ENCODE assay signal across 8 cellular contexts in the genomic region with DNA sequence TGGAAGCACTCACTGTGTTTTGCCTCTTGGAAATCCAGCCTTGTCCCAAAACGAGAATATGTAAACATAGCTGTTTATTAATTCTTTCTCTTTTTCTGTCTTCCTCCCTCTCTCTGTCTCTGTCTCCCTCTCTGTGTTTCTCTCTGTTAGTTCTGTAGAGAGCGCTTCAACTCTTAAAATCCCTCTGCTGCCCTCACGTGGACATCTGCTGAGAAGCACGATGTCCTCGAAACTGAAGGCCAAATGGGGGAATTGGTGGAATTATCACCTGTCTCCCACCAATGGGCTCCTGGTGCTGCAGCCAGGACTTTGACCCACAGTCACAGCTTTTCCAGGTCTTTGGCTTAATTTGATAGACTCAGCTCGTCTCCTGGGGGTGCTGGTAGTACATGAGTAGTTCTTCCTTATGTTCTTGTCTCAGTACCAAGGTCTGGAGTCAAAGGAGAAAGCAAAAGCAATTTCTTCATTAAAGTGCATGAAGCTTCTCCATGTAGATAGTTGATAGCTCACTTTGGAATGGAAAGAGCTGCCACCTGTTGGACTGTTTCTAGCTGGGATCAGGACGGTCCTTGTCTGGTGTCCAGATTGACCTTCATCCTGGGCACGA. TPM values are rescaled to one million over a fixed set of nuclear protein-coding genes. Genes with fewer than 3 reads are reported as not detected.
A peak's percentile ranks its signal among the peaks of the same experiment; 100 is the strongest.
DNase-seq lines count a peak whose midpoint lies in the region; ATAC-seq and TF ChIP-seq lines count a peak whose summit lies in the region.

No MANE protein-coding gene starts in this region.

- peak; percentile 72 for ATAC-seq in GM21423 (IDR thresholded peaks at IDR 0.05; ENCODE audit: unreplicated experiment)

- no peak overlapping the region for H4K8ac ChIP-seq in neuronal stem cell (ENCODE audit: low read depth, low read length)

- WGBS in neuronal stem cell (ENCODE audit: extremely low coverage in 2 of 2, insufficient read length in 2 of 2, insufficient replicate concordance in 1 of 2), 2 donors = no CpG with 5 or more reads among the region's 8 CpGs

- H3K4ac ChIP-seq in neuronal stem cell (ENCODE audit: low read length) = no peak overlapping the region

- peak; percentile 73 for TF ChIP-seq CTCF in fibroblast of pulmonary artery (IDR thresholded peaks at IDR 0.05; ENCODE audit: low read length, missing control alignments)

- no peak overlapping the region for H3K14ac ChIP-seq in neuronal stem cell (ENCODE audit: low read length)

- no peak overlapping the region for H2AK5ac ChIP-seq in neuronal stem cell (ENCODE audit: low read depth, low read length)

- no peak overlapping the region for H2BK120ac ChIP-seq in neuronal stem cell (ENCODE audit: low read depth, low read length)

- H3K27me3 ChIP-seq in neuronal stem cell (ENCODE audit: control insufficient read depth in 3 of 3, insufficient read depth in 3 of 3, low read depth in 1 of 3, low read length in 3 of 3) = no peaks in the 10 kb centered on the region

- no peak overlapping the region for H3K9ac ChIP-seq in neuronal stem cell (ENCODE audit: low read depth, low read length, poor library complexity)

- no peak overlapping the region for H3K23ac ChIP-seq in neuronal stem cell (ENCODE audit: low read depth, low read length, poor library complexity)

- no peak overlapping the region for H2BK15ac ChIP-seq in neuronal stem cell (ENCODE audit: low read length)

- no peak overlapping the region for H3K18ac ChIP-seq in neuronal stem cell (ENCODE audit: low read length)

- no peaks in the 10 kb centered on the region for H3K79me1 ChIP-seq in neuronal stem cell (ENCODE audit: low read depth, low read length)

- H3K4me1 ChIP-seq in neuronal stem cell (ENCODE audit: control insufficient read depth in 2 of 2, insufficient read depth in 1 of 2, low read depth in 1 of 2, low read length in 2 of 2) = no peaks in the 10 kb centered on the region

- H3K36me3 ChIP-seq in neuronal stem cell (replicated peaks in 1 of 2; ENCODE audit: control insufficient read depth in 2 of 2, insufficient read depth in 2 of 2, low read length in 2 of 2) = no peaks in the 10 kb centered on the region

- no peaks in the 10 kb centered on the region for H3K9me3 ChIP-seq in neuronal stem cell (replicated peaks in 1 of 2; ENCODE audit: control insufficient read depth in 2 of 2, insufficient read depth in 1 of 2, low read depth in 1 of 2, low read length in 2 of 2)

- peak; percentile 83 for DNase-seq in COLO668 (lab: John Stamatoyannopoulos, UW; ENCODE audit: unreplicated experiment)
- DNase-seq in LHCN-M2 (ENCODE audit: low read depth) = peak; percentile 62
- DNase-seq in RPMI7951 (ENCODE audit: low read depth) = peak; percentile 58
- peak; percentile 60 for DNase-seq in activated T-helper 1 cell treated with Interleukin-2 at 50 U/mL for 16 hours (ENCODE audit: low read depth)
- peak; percentile 81 for DNase-seq in fibroblast of pulmonary artery (ENCODE audit: low read depth)
- DNase-seq in neuronal stem cell (ENCODE audit: low spot score) = peak; percentile 67
- peak; percentile 57 for DNase-seq in stromal cell of bone marrow (ENCODE audit: low read depth)

- H2BK12ac ChIP-seq in neuronal stem cell (ENCODE audit: low read length) = no peak overlapping the region

- no peak overlapping the region for H3K4me2 ChIP-seq in neuronal stem cell (ENCODE audit: insufficient read depth, low read length, poor library complexity, severe bottlenecking)

- no peak overlapping the region for H4K91ac ChIP-seq in neuronal stem cell (ENCODE audit: low read depth, low read length, poor library complexity)

- no peak overlapping the region for H3K27ac ChIP-seq in neuronal stem cell (replicated peaks; ENCODE audit: low read length)

- no peak overlapping the region for H2BK5ac ChIP-seq in neuronal stem cell (ENCODE audit: low read length)

- no peak overlapping the region for H3K4me3 ChIP-seq in fibroblast of pulmonary artery (replicated peaks; ENCODE audit: low read depth, low read length)
- H3K4me3 ChIP-seq in neuronal stem cell (ENCODE audit: low read length in 2 of 2) = no peak overlapping the region

- H2AFZ ChIP-seq in neuronal stem cell (ENCODE audit: low read length) = no peak overlapping the region

RNA-seq across cellular contexts. Expression of gene GBP6, which starts 5.5 kb away (rescaled TPM):
- total RNA-seq in LHCN-M2 (2014; rRNA removed) = not detected in 2 replicates
- polyA plus RNA-seq in LHCN-M2 (2012) = not detected
- not detected in 2 replicates for total RNA-seq in RPMI7951 (2014; rRNA removed; shearing (Covaris generic))
- not detected for polyA plus RNA-seq in neuronal stem cell (2013, experiment 1 of 2)
- polyA plus RNA-seq in neuronal stem cell (2013, experiment 2 of 2) = not detected
